ENCODE assay signal across 8 cellular contexts in genomic region chr17:45052052-45052772, GRCh38. TPM values are rescaled to one million over a fixed set of nuclear protein-coding genes. Genes with fewer than 3 reads are reported as not detected.
A peak's percentile ranks its signal among the peaks of the same experiment; 100 is the strongest.
DNase-seq lines count a peak whose midpoint lies in the region; ATAC-seq and TF ChIP-seq lines count a peak whose summit lies in the region.

No MANE protein-coding gene starts in this region.

- no peaks in the 10 kb centered on the region for H3K27me3 ChIP-seq in CD4-positive, CD25-positive, alpha-beta regulatory T cell (ENCODE audit: control insufficient read depth, insufficient read depth, low read length)
- H3K27me3 ChIP-seq in HUES64 (ENCODE audit: insufficient read depth, low read length): no peaks in the 10 kb centered on the region
- no peaks in the 10 kb centered on the region for H3K27me3 ChIP-seq in RWPE2 (ENCODE audit: insufficient read depth, poor library complexity, severe bottlenecking)
- H3K27me3 ChIP-seq in right cardiac atrium (ENCODE audit: control insufficient read depth, insufficient read depth): no peaks in the 10 kb centered on the region
- no peaks in the 10 kb centered on the region for H3K27me3 ChIP-seq in gastrocnemius medialis

- H3K4me1 ChIP-seq in CD4-positive, CD25-positive, alpha-beta regulatory T cell (ENCODE audit: control insufficient read depth, insufficient read depth, low read length, poor library complexity, severe bottlenecking): peaks cover 30% of the 10 kb centered on the region
- no peaks in the 10 kb centered on the region for H3K4me1 ChIP-seq in HUES64 (ENCODE audit: insufficient read depth, low read length)
- H3K4me1 ChIP-seq in RWPE2 (ENCODE audit: insufficient read depth, poor library complexity, severe bottlenecking): peaks cover 28% of the 10 kb centered on the region
- no peaks in the 10 kb centered on the region for H3K4me1 ChIP-seq in right cardiac atrium (ENCODE audit: control insufficient read depth, insufficient read depth, low read length)
- peaks cover 16 to 20% of the 10 kb centered on the region in 2 donors for H3K4me1 ChIP-seq in gastrocnemius medialis

- peak in 1 of 2 donors; percentile 11 for ATAC-seq in CD4-positive, CD25-positive, alpha-beta regulatory T cell (ENCODE audit: low read depth in 2 of 2)
- ATAC-seq in RWPE2 (ENCODE audit: low read depth): peak; percentile 15; the same call in 1 of the 3 replicates
- peak in 1 of 2 donors; percentile 58 for ATAC-seq in right cardiac atrium
- ATAC-seq in gastrocnemius medialis: peak in 1 of 2 donors; percentile 20
- ATAC-seq in HG03196 (IDR thresholded peaks at IDR 0.05; ENCODE audit: unreplicated experiment): no peak
- ATAC-seq in GM19397 (IDR thresholded peaks at IDR 0.05; ENCODE audit: unreplicated experiment): no peak

- no peak for TF ChIP-seq CTCF in RWPE2 (IDR thresholded peaks at IDR 0.05; ENCODE audit: poor library complexity, severe bottlenecking)
- TF ChIP-seq CTCF in gastrocnemius medialis (IDR thresholded peaks at IDR 0.05 in 4 of 5, conservative IDR thresholded peaks at IDR 0.05 in 1 of 5): no peak

- WGBS in HUES64: 17% methylated on average over 35 of the region's 36 CpGs
- 11% methylated on average over 34 of the region's 36 CpGs for WGBS in right cardiac atrium

- TF ChIP-seq POLR2A in gastrocnemius medialis (IDR thresholded peaks at IDR 0.05): peak; percentile 64 to 75

- H3K4me3 Mint-ChIP-seq in CD4-positive, CD25-positive, alpha-beta regulatory T cell: peak overlapping the region; percentile 86 to 93 (median 90)
- H3K4me3 Mint-ChIP-seq in activated naive CD8-positive, alpha-beta T cell treated with anti-CD3 and anti-CD28 coated beads for 36 hours: peak overlapping the region; percentile 77

- H3K27me3 Mint-ChIP-seq in CD4-positive, CD25-positive, alpha-beta regulatory T cell: no peaks in the 10 kb centered on the region
- H3K27me3 Mint-ChIP-seq in activated naive CD8-positive, alpha-beta T cell treated with anti-CD3 and anti-CD28 coated beads for 36 hours: no peaks in the 10 kb centered on the region

- in situ Hi-C loops in gastrocnemius medialis (cut with MboI; ENCODE audit: low sequenced_read_pairs in 4 of 4): loop anchor here in 1 of 4 donors (25.0 kb wide), 1 partner anchor 110 kb away; the partner anchor contains the start of gene HEXIM2

- H3K4me3 ChIP-seq in CD4-positive, CD25-positive, alpha-beta regulatory T cell (ENCODE audit: low read depth, low read length): peak overlapping the region; percentile 76
- H3K4me3 ChIP-seq in HUES64 (ENCODE audit: low read length) (peak overlapping the region; percentile 66), RWPE2 (ENCODE audit: severe bottlenecking) (peak overlapping the region; percentile 41), right cardiac atrium (ENCODE audit: low read length) (peak overlapping the region; percentile 86), gastrocnemius medialis (peak overlapping the region; percentile 56 to 79 (median 72))

- H3K27ac Mint-ChIP-seq in CD4-positive, CD25-positive, alpha-beta regulatory T cell: peak overlapping the region; percentile 91 to 97 (median 94)
- H3K27ac Mint-ChIP-seq in activated naive CD8-positive, alpha-beta T cell treated with anti-CD3 and anti-CD28 coated beads for 36 hours: peak overlapping the region; percentile 84

- peak; percentile 35 to 91 (median 63) for DNase-seq in CD4-positive, CD25-positive, alpha-beta regulatory T cell
- DNase-seq in RWPE2 (ENCODE audit: low spot score) (no peak), right cardiac atrium (peak; percentile 64 to 85 (median 69)), gastrocnemius medialis (no peak)
- DNase-seq in activated naive CD8-positive, alpha-beta T cell treated with anti-CD3 and anti-CD28 coated beads for 36 hours: peak; percentile 31

- H3K27ac ChIP-seq in CD4-positive, CD25-positive, alpha-beta regulatory T cell (ENCODE audit: insufficient read depth, low read length, poor library complexity, severe bottlenecking): peak overlapping the region; percentile 83
- H3K27ac ChIP-seq in HUES64 (ENCODE audit: low read depth, low read length): peak overlapping the region; percentile 86; the same call in 1 of the 2 replicates
- peak overlapping the region; percentile 97 for H3K27ac ChIP-seq in RWPE2 (ENCODE audit: poor library complexity, severe bottlenecking)
- peak overlapping the region; percentile 93 for H3K27ac ChIP-seq in right cardiac atrium (ENCODE audit: low read length)
- peak overlapping the region; percentile 81 to 93 (median 86) for H3K27ac ChIP-seq in gastrocnemius medialis

- no peaks in the 10 kb centered on the region for H3K9me3 ChIP-seq in CD4-positive, CD25-positive, alpha-beta regulatory T cell (ENCODE audit: control insufficient read depth in 2 of 2, low read length in 2 of 2)
- H3K9me3 ChIP-seq in HUES64 (ENCODE audit: insufficient read depth, low read depth, low read length) (no peaks in the 10 kb centered on the region), RWPE2 (ENCODE audit: severe bottlenecking) (no peaks in the 10 kb centered on the region), right cardiac atrium (ENCODE audit: control insufficient read depth, low read length) (no peaks in the 10 kb centered on the region), gastrocnemius medialis (no peaks in the 10 kb centered on the region)

- peaks cover 7 to 47% (median 33%) of the 10 kb centered on the region in 4 donors for H3K4me1 Mint-ChIP-seq in CD4-positive, CD25-positive, alpha-beta regulatory T cell
- H3K4me1 Mint-ChIP-seq in activated naive CD8-positive, alpha-beta T cell treated with anti-CD3 and anti-CD28 coated beads for 36 hours: peaks cover 37% of the 10 kb centered on the region

- H3K36me3 ChIP-seq in CD4-positive, CD25-positive, alpha-beta regulatory T cell (ENCODE audit: control insufficient read depth, insufficient read depth, low read length): no peaks in the 10 kb centered on the region
- no peaks in the 10 kb centered on the region for H3K36me3 ChIP-seq in HUES64 (ENCODE audit: insufficient read depth, low read length)
- H3K36me3 ChIP-seq in RWPE2 (ENCODE audit: low read depth): peaks cover 13% of the 10 kb centered on the region
- no peaks in the 10 kb centered on the region for H3K36me3 ChIP-seq in gastrocnemius medialis

- peak overlapping the region; percentile 73 for H3K9ac ChIP-seq in HUES64 (ENCODE audit: low read depth, low read length)

- intact Hi-C loops in right cardiac atrium (cut with DNase I): no loop called here
- intact Hi-C loops in gastrocnemius medialis (cut with DNase I; ENCODE audit: low total_unique reads): no loop called here

- H3K9me3 Mint-ChIP-seq in CD4-positive, CD25-positive, alpha-beta regulatory T cell: peaks cover 0 to 2% (median 0%) of the 10 kb centered on the region in 7 donors
- H3K9me3 Mint-ChIP-seq in activated naive CD8-positive, alpha-beta T cell treated with anti-CD3 and anti-CD28 coated beads for 36 hours: no peaks in the 10 kb centered on the region

- H3K36me3 Mint-ChIP-seq in CD4-positive, CD25-positive, alpha-beta regulatory T cell: no peaks in the 10 kb centered on the region
- peaks cover 30% of the 10 kb centered on the region for H3K36me3 Mint-ChIP-seq in activated naive CD8-positive, alpha-beta T cell treated with anti-CD3 and anti-CD28 coated beads for 36 hours

RNA-seq across cellular contexts. Expression of gene DCAKD, which starts 0.8 kb away (rescaled TPM):
- 20.7 TPM for total RNA-seq in CD4-positive, CD25-positive, alpha-beta regulatory T cell
- polyA plus RNA-seq in CD4-positive, CD25-positive, alpha-beta regulatory T cell: 10 to 100 TPM in 3 of 4 donors, 1 to 10 TPM in 1; 10.0 to 15.2 (median 13.5) TPM
- polyA plus RNA-seq in HUES64 (2013, experiment 1 of 2): 35.0 TPM
- polyA plus RNA-seq in HUES64 (2013, experiment 2 of 2): 37.5 TPM
- total RNA-seq in activated naive CD8-positive, alpha-beta T cell treated with anti-CD3 and anti-CD28 coated beads for 36 hours: 10 to 100 TPM; 29.0 to 31.4 TPM
- total RNA-seq in right cardiac atrium (10 to 100 TPM; 36.3 to 40.2 (median 37.2) TPM), gastrocnemius medialis (10 to 100 TPM in 3 of 4 donors, 1 to 10 TPM in 1; 9.8 to 14.4 (median 12.3) TPM)
- polyA plus RNA-seq in right cardiac atrium: 23.6 TPM

RNA-seq across cellular contexts. Expression of gene NMT1, which starts 8.9 kb away (rescaled TPM):
- total RNA-seq in CD4-positive, CD25-positive, alpha-beta regulatory T cell: 87.2 TPM
- 10 to 100 TPM; 34.6 to 72.0 (median 53.8) TPM for polyA plus RNA-seq in CD4-positive, CD25-positive, alpha-beta regulatory T cell
- polyA plus RNA-seq in HUES64 (2013, experiment 1 of 2): 84.4 TPM
- 93.9 TPM for polyA plus RNA-seq in HUES64 (2013, experiment 2 of 2)
- total RNA-seq in activated naive CD8-positive, alpha-beta T cell treated with anti-CD3 and anti-CD28 coated beads for 36 hours: 100 to 1,000 TPM; 168 to 170 TPM
- 100 to 1,000 TPM in 1 of 4 donors, 10 to 100 TPM in 3; 66.3 to 105 (median 72.2) TPM for total RNA-seq in right cardiac atrium
- 33.4 TPM for polyA plus RNA-seq in right cardiac atrium
- 100 to 1,000 TPM in 1 of 4 donors, 10 to 100 TPM in 3; 60.7 to 127 (median 71.5) TPM for total RNA-seq in gastrocnemius medialis

Comparison
In these comparisons a context has a peak if more than half of its experiments do, and no peak if none do; other contexts are left out.
1. DNase-seq: peak in CD4-positive, CD25-positive, alpha-beta regulatory T cell (3 of 3), activated naive CD8-positive, alpha-beta T cell treated with anti-CD3 and anti-CD28 coated beads for 36 hours (single experiment) and right cardiac atrium (3 of 3); none in RWPE2 (single experiment) and gastrocnemius medialis (0 of 2).
2. Peak in every context shown above with its lines, with median percentiles within 50 percentile points of each other: H3K27ac ChIP-seq and H3K4me3 ChIP-seq.